20 cellular contexts compared by ENCODE assay signal in genomic region chr6:45115696-45116095, GRCh38.
A peak's percentile ranks its signal among the peaks of the same experiment; 100 is the strongest.
DNase-seq lines count a peak whose midpoint lies in the region; ATAC-seq and TF ChIP-seq lines count a peak whose summit lies in the region.
"Had no signal": no experiment of that assay in that cellular context is flagged by ENCODE, and none has a peak within 500 bp of the region (broad histone marks: within the 10 kb centered on the region; RNA-seq: fewer than 3 reads in every experiment).

No MANE protein-coding gene starts in this region.

- no peaks in the 10 kb centered on the region for H3K23me2 ChIP-seq in H9 (ENCODE audit: insufficient read length, low read depth, low read length, poor library complexity, severe bottlenecking)

- H3K79me2 ChIP-seq in H9 (ENCODE audit: insufficient read depth, low read length): no peaks in the 10 kb centered on the region

- H3K23ac ChIP-seq in H9 (ENCODE audit: insufficient read length, low read depth, low read length): no peak overlapping the region

- H3K27me3 Mint-ChIP-seq in stimulated activated naive CD8-positive, alpha-beta T cell treated with anti-CD3 and anti-CD28 coated beads, Interleukin-15, Interleukin-2, amounts not matched to agents 100 ng/mL and 50 ng/mL, for 24 hours: no peaks in the 10 kb centered on the region
- no peaks in the 10 kb centered on the region for H3K27me3 Mint-ChIP-seq in H9 (ENCODE audit: low read depth)
- H3K27me3 Mint-ChIP-seq: activated naive CD8-positive, alpha-beta T cell treated with anti-CD3 and anti-CD28 coated beads, Interleukin-2, amount 50 U/mL, for 24 hours had no signal

- no peak overlapping the region for H3T11ph ChIP-seq in H9 (ENCODE audit: low read length)

- no peak overlapping the region for H2BK15ac ChIP-seq in H9 (ENCODE audit: low read depth, low read length)

- no peaks in the 10 kb centered on the region for H3K27me3 ChIP-seq in H9 (ENCODE audit: insufficient read depth, low read length)
- H3K27me3 ChIP-seq: BLaER1 had no signal

- H3K4me1 Mint-ChIP-seq in stimulated activated naive CD8-positive, alpha-beta T cell treated with anti-CD3 and anti-CD28 coated beads, Interleukin-15, Interleukin-2, amounts not matched to agents 100 ng/mL and 50 ng/mL, for 24 hours (ENCODE audit: low read depth): peaks cover 29% of the 10 kb centered on the region
- H3K4me1 Mint-ChIP-seq in H9: peaks cover under 1 to 7% of the 10 kb centered on the region in 2 experiments; a peak in 3 of 4 replicates

- H4K20me1 ChIP-seq in H9 (ENCODE audit: control insufficient read depth, insufficient read depth, insufficient read length): no peaks in the 10 kb centered on the region
- H4K20me1 ChIP-seq: BLaER1 had no signal

- no peak overlapping the region for H2AK5ac ChIP-seq in H9 (ENCODE audit: insufficient read length, low read length)

- no peak overlapping the region for H3K56ac ChIP-seq in H9 (ENCODE audit: insufficient read length, low read depth, low read length)

- no peak overlapping the region for H2BK20ac ChIP-seq in H9 (ENCODE audit: low read depth, low read length, poor library complexity, severe bottlenecking)

- H3K18ac ChIP-seq in H9 (ENCODE audit: insufficient read length, low read depth, low read length): no peak overlapping the region

- no peak overlapping the region for H3K4me3 Mint-ChIP-seq in stimulated activated naive CD8-positive, alpha-beta T cell treated with anti-CD3 and anti-CD28 coated beads, Interleukin-15, Interleukin-2, amounts not matched to agents 100 ng/mL and 50 ng/mL, for 24 hours
- H3K4me3 Mint-ChIP-seq in H9: no peak overlapping the region
- H3K4me3 Mint-ChIP-seq: activated naive CD8-positive, alpha-beta T cell treated with anti-CD3 and anti-CD28 coated beads, Interleukin-2, amount 50 U/mL, for 24 hours had no signal

- H3K27ac ChIP-seq in H9 (ENCODE audit: insufficient read length, low read depth, low read length): no peak overlapping the region
- H3K27ac ChIP-seq: BLaER1, prostate gland, WERI-Rb-1 had no signal

- H2AFZ ChIP-seq in H9 (ENCODE audit: low read length): no peak overlapping the region

- H3K27ac Mint-ChIP-seq in stimulated activated naive CD8-positive, alpha-beta T cell treated with anti-CD3 and anti-CD28 coated beads, Interleukin-15, Interleukin-2, amounts not matched to agents 100 ng/mL and 50 ng/mL, for 24 hours: peak overlapping the region; percentile 66
- H3K27ac Mint-ChIP-seq in H9: no peak overlapping the region
- H3K27ac Mint-ChIP-seq: activated naive CD8-positive, alpha-beta T cell treated with anti-CD3 and anti-CD28 coated beads, Interleukin-2, amount 50 U/mL, for 24 hours had no signal

- no peak overlapping the region for H3K9ac ChIP-seq in H9 (ENCODE audit: extremely low read depth, insufficient read length, low read length)
- H3K9ac ChIP-seq: BLaER1 had no signal

- no peaks in the 10 kb centered on the region for H3K9me3 ChIP-seq in H9 (ENCODE audit: control insufficient read depth, low read depth, low read length)
- H3K9me3 ChIP-seq: BLaER1, prostate gland had no signal

- no peak overlapping the region for H3K4me2 ChIP-seq in H9 (ENCODE audit: insufficient read depth, insufficient read length, low read length)
- H3K4me2 ChIP-seq: BLaER1 had no signal

- H3K14ac ChIP-seq in H9 (ENCODE audit: insufficient read depth, low read length): no peak overlapping the region

- peaks cover 3% of the 10 kb centered on the region for H3K9me3 Mint-ChIP-seq in stimulated activated naive CD8-positive, alpha-beta T cell treated with anti-CD3 and anti-CD28 coated beads, Interleukin-15, Interleukin-2, amounts not matched to agents 100 ng/mL and 50 ng/mL, for 24 hours
- no peaks in the 10 kb centered on the region for H3K9me3 Mint-ChIP-seq in H9
- H3K9me3 Mint-ChIP-seq: activated naive CD8-positive, alpha-beta T cell treated with anti-CD3 and anti-CD28 coated beads, Interleukin-2, amount 50 U/mL, for 24 hours had no signal

- H3K4me1 ChIP-seq in H9 (ENCODE audit: insufficient read depth, low read length): no peaks in the 10 kb centered on the region
- H3K4me1 ChIP-seq: BLaER1, prostate gland had no signal

- no peak overlapping the region for H4K5ac ChIP-seq in H9 (ENCODE audit: insufficient read length, low read depth, low read length)

- no peaks in the 10 kb centered on the region for H3K79me1 ChIP-seq in H9 (ENCODE audit: insufficient read depth, low read depth, low read length, poor library complexity, severe bottlenecking)

- ATAC-seq in stimulated activated naive CD8-positive, alpha-beta T cell treated with anti-CD3 and anti-CD28 coated beads, Interleukin-15, Interleukin-2, amounts not matched to agents 100 U/mL and 50 U/mL, for 24 hours: no peak
- ATAC-seq in HG03159 (IDR thresholded peaks at IDR 0.05; ENCODE audit: unreplicated experiment) (no peak), GM18511 (IDR thresholded peaks at IDR 0.05; ENCODE audit: unreplicated experiment) (no peak)
- ATAC-seq: activated naive CD8-positive, alpha-beta T cell treated with anti-CD3 and anti-CD28 coated beads, Interleukin-2, amount 50 U/mL, for 24 hours had no signal

- no peak overlapping the region for H2BK120ac ChIP-seq in H9 (ENCODE audit: low read depth, low read length, poor library complexity, severe bottlenecking)

- H4K8ac ChIP-seq in H9 (replicated peaks; ENCODE audit: insufficient read length, low read depth, low read length): no peak overlapping the region

- H4K91ac ChIP-seq in H9 (ENCODE audit: insufficient read length, low read depth, low read length): no peak overlapping the region

- no peak for DNase-seq in stimulated activated naive CD8-positive, alpha-beta T cell treated with anti-CD3 and anti-CD28 coated beads, Interleukin-15, Interleukin-2, amounts not matched to agents 100 U/mL and 50 U/mL, for 24 hours
- peak; percentile 85 for DNase-seq in amniotic epithelial cell (ENCODE audit: low read depth)
- peak; percentile 23 for DNase-seq in glomerular visceral epithelial cell (ENCODE audit: extremely low spot score)
- no peak for DNase-seq in H9
- DNase-seq in globus pallidus (ENCODE audit: low spot score): no peak
- DNase-seq: activated CD8-positive, alpha-beta memory T cell treated with anti-CD3 and anti-CD28 coated beads, Interleukin-2, amount 50 U/mL, for 48 hours; activated naive CD8-positive, alpha-beta T cell treated with anti-CD3 and anti-CD28 coated beads, Interleukin-2, amount 50 U/mL, for 24 hours; cortex of kidney; DMS79; foreskin melanocyte; KG1; NCI-H1694; stimulated activated CD4-positive, alpha-beta T cell treated with anti-CD3 and anti-CD28 coated beads, Interleukin-1b, Interleukin-23, amount 100 ng/mL, for 48 hours; stimulated activated CD8-positive, alpha-beta memory T cell treated with anti-CD3 and anti-CD28 coated beads, Interleukin-4, amount 100 ng/mL, for 48 hours; WERI-Rb-1 had no signal

- no CpG with 5 or more reads among the region's 3 CpGs for WGBS in H9 (ENCODE audit: extremely low coverage, insufficient read length, low lambda C conversion rate)

- H3K36me3 Mint-ChIP-seq in stimulated activated naive CD8-positive, alpha-beta T cell treated with anti-CD3 and anti-CD28 coated beads, Interleukin-15, Interleukin-2, amounts not matched to agents 100 ng/mL and 50 ng/mL, for 24 hours (ENCODE audit: low read depth): no peaks in the 10 kb centered on the region
- no peaks in the 10 kb centered on the region for H3K36me3 Mint-ChIP-seq in H9 (ENCODE audit: insufficient read depth in 1 of 3, low read depth in 3 of 3)

- no peak for TF ChIP-seq CTCF in H9 (conservative IDR thresholded peaks at IDR 0.05)

- no peak overlapping the region for H3K4ac ChIP-seq in H9 (ENCODE audit: low read depth, low read length)

- H2BK5ac ChIP-seq in H9 (ENCODE audit: insufficient read length, low read length): no peak overlapping the region

- no peak overlapping the region for H2BK12ac ChIP-seq in H9 (ENCODE audit: insufficient read length, low read depth, low read length)

Comparison
In these comparisons a context has a peak if more than half of its experiments do, and no peak if none do; other contexts are left out.
1. DNase-seq: peak in amniotic epithelial cell (single experiment) and glomerular visceral epithelial cell (single experiment); none in stimulated activated naive CD8-positive, alpha-beta T cell treated with anti-CD3 and anti-CD28 coated beads, Interleukin-15, Interleukin-2, amounts not matched to agents 100 U/mL and 50 U/mL, for 24 hours (single experiment), H9 (single experiment) and globus pallidus (single experiment).